Comparison of ENCODE assay signal across 10 cellular contexts in the genomic region with DNA sequence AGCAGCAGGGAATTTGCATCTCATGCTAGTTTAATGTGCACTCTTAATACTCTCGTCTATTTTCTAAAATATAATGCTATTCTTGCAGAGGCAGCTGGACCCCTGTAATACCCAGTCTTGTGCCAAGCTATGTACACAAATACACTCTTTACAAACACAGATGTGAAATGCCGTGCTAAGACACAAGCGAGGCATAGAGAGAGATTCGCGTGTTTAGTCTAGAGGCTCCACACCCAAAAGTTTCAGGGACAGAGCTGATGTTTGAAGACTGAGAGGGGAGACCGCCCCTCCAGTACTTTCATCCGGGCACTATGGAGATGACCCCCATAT. TPM values are rescaled to one million over a fixed set of nuclear protein-coding genes. Genes with fewer than 3 reads are reported as not detected.
DNase-seq lines count a peak whose midpoint lies in the region; ATAC-seq and TF ChIP-seq lines count a peak whose summit lies in the region.
"Had no signal": no experiment of that assay in that cellular context is flagged by ENCODE, and none has a peak within 500 bp of the region (broad histone marks: within the 10 kb centered on the region; RNA-seq: fewer than 3 reads in every experiment).

No MANE protein-coding gene starts in this region.

- CTCF ChIA-PET in WTC11 (lab: Charles Lee), result interaction anchor here (0.6 to 3.4 kb wide), 8 partner anchors 10 to 69 kb away, joined by 3 to 30 read pairs (median 6); no protein-coding TSS in a partner anchor

- H3K36me3 Mint-ChIP-seq in WTC11, result peaks cover 6% of the 10 kb centered on the region

- H3F3A ChIP-seq in GM23248 (ENCODE audit: insufficient read depth), result peaks cover 33% of the 10 kb centered on the region

- peak overlapping the region; percentile 87 for H2AFZ ChIP-seq in GM23248

- peaks cover 27% of the 10 kb centered on the region for H3K4me1 ChIP-seq in GM23248 (ENCODE audit: insufficient read depth)
- no peaks in the 10 kb centered on the region for H3K4me1 ChIP-seq in right cardiac atrium (ENCODE audit: control insufficient read depth, insufficient read depth, low read length)

- H3K9ac ChIP-seq in GM23248, result peak overlapping the region; percentile 85

- H3K4me1 Mint-ChIP-seq in WTC11, result peaks cover 33% of the 10 kb centered on the region

- H3K4me3 Mint-ChIP-seq in WTC11, result peak overlapping the region; percentile 69
- H3K4me3 Mint-ChIP-seq: activated CD4-positive, alpha-beta memory T cell treated with anti-CD3 and anti-CD28 coated beads for 36 hours had no signal

- POLR2A ChIA-PET in WTC11 (lab: Charles Lee), result interaction anchor here (1.0 to 1.2 kb wide), 2 partner anchors 55 to 68 kb away, joined by 3 read pairs; no protein-coding TSS in a partner anchor

- H3K27me3 ChIP-seq in GM23248 (replicated peaks; ENCODE audit: insufficient read depth) (no peaks in the 10 kb centered on the region), right cardiac atrium (ENCODE audit: control insufficient read depth, insufficient read depth) (no peaks in the 10 kb centered on the region)

- H3K9me3 ChIP-seq in GM23248 (ENCODE audit: low read depth) (no peaks in the 10 kb centered on the region), right cardiac atrium (ENCODE audit: control insufficient read depth, low read length) (no peaks in the 10 kb centered on the region)
- H3K9me3 ChIP-seq: neutrophil had no signal

- in situ Hi-C loops in GM23248 (cut with MboI), result no loop called here

- DNase-seq in GM23248 (peak; percentile 43), WTC11 (ENCODE audit: low spot score) (no peak), right cardiac atrium (no peak), sciatic nerve (ENCODE audit: low spot score) (no peak), T-helper 2 cell (no peak), CD1c-positive myeloid dendritic cell (ENCODE audit: extremely low spot score) (no peak)
- no peak for DNase-seq in stimulated activated CD4-positive, alpha-beta T cell treated with anti-CD3 and anti-CD28 coated beads, Interleukin-4, amount 100 ng/mL, for 1 hour
- DNase-seq: activated CD4-positive, alpha-beta memory T cell treated with anti-CD3 and anti-CD28 coated beads for 36 hours had no signal

- no peak overlapping the region for H3K27ac Mint-ChIP-seq in WTC11
- H3K27ac Mint-ChIP-seq: activated CD4-positive, alpha-beta memory T cell treated with anti-CD3 and anti-CD28 coated beads for 36 hours had no signal

- no peaks in the 10 kb centered on the region for H3K36me3 ChIP-seq in GM23248 (ENCODE audit: low read depth)
- H3K36me3 ChIP-seq: neutrophil had no signal

- peaks cover 9% of the 10 kb centered on the region for H3K9me3 Mint-ChIP-seq in WTC11

- H3K27ac ChIP-seq in GM23248, result peak overlapping the region; percentile 50
- no peak overlapping the region for H3K27ac ChIP-seq in right cardiac atrium (ENCODE audit: low read length)
- H3K27ac ChIP-seq: neutrophil had no signal

- H3K4me2 ChIP-seq in GM23248 (ENCODE audit: unreplicated experiment), result peak overlapping the region; percentile 90

- H3K27me3 Mint-ChIP-seq in WTC11 (ENCODE audit: low read depth), result peaks cover 20% of the 10 kb centered on the region

- H3K4me3 ChIP-seq in GM23248, result peak overlapping the region; percentile 86
- H3K4me3 ChIP-seq in right cardiac atrium (ENCODE audit: low read length), result peak overlapping the region; percentile 74

- no peaks in the 10 kb centered on the region for H4K20me1 ChIP-seq in GM23248 (ENCODE audit: insufficient read depth)

- no peaks in the 10 kb centered on the region for H3K9me2 ChIP-seq in GM23248 (ENCODE audit: insufficient read depth)

- ATAC-seq in WTC11, result no peak
- no peak for ATAC-seq in right cardiac atrium
- peak; percentile 23 for ATAC-seq in sciatic nerve
- ATAC-seq in GM19023 (IDR thresholded peaks at IDR 0.05; ENCODE audit: unreplicated experiment), result no peak

- intact Hi-C loops in right cardiac atrium (cut with DNase I) (loop anchor here in 2 of 4 donors (5.0 to 10.0 kb wide), 2 partner anchors 49 to 54 kb away; no protein-coding TSS in a partner anchor), sciatic nerve (cut with DNase I) (no loop called here)

- no peak for TF ChIP-seq CTCF in WTC11 (IDR thresholded peaks at IDR 0.05)

- H3K79me2 ChIP-seq in GM23248 (ENCODE audit: insufficient read depth), result peaks cover 42% of the 10 kb centered on the region

- 3% methylated on average over 7 of the region's 7 CpGs for WGBS in GM23248 (ENCODE audit: low coverage in 1 of 2, low lambda C conversion rate in 2 of 2, missing lambda C conversion rate in 2 of 2), 2 experiments
- WGBS in right cardiac atrium, result 38% methylated on average over 7 of the region's 7 CpGs

TF ChIP-seq in WTC11, 78 proteins besides CTCF, POLR2A, EP300 and RAD21:
- TF ChIP-seq ETV6 (CRISPR knock-in tag; IDR thresholded peaks at IDR 0.05), result no peak

RNA-seq across cellular contexts. Expression of gene DPYSL3, which starts 1.2 kb away (rescaled TPM):
- total RNA-seq in GM23248 (2014; rRNA removed; shearing (Covaris generic)), result 34.3 and 42.8 TPM in 2 replicates
- polyA plus RNA-seq in GM23248 (2016; fragmentation: Nextera tagmentation; extraction: Ambion mirVana) (8.8 and 9.2 TPM in 2 replicates), right cardiac atrium (23.2 TPM)
- total RNA-seq in WTC11 (2021) (329 to 358 TPM (median 338 TPM) in 3 replicates), right cardiac atrium (10 to 100 TPM; 40.9 to 95.1 (median 54.3) TPM), sciatic nerve (81.2 TPM)
- total RNA-seq: activated CD4-positive, alpha-beta memory T cell treated with anti-CD3 and anti-CD28 coated beads for 36 hours had no signal
